In genomic region chr2:42974697-42975357, GRCh38 we compare ENCODE assay signal across 9 cellular contexts.
DNase-seq lines count a peak whose midpoint lies in the region; ATAC-seq, FAIRE-seq and TF ChIP-seq lines count a peak whose summit lies in the region.
"Had no signal": no experiment of that assay in that cellular context is flagged by ENCODE, and none has a peak within 500 bp of the region (broad histone marks: within the 10 kb centered on the region; RNA-seq: fewer than 3 reads in every experiment).

No MANE protein-coding gene starts in this region.

- H3K27ac Mint-ChIP-seq in HFFc6 (peak overlapping the region; percentile 84), astrocyte (ENCODE audit: unreplicated experiment) (no peak overlapping the region)
- H3K27ac Mint-ChIP-seq: IgD-negative memory B cell had no signal

- no peaks in the 10 kb centered on the region for H3K36me3 Mint-ChIP-seq in HFFc6 (ENCODE audit: low read depth)
- no peaks in the 10 kb centered on the region for H3K36me3 Mint-ChIP-seq in astrocyte (ENCODE audit: low read depth, unreplicated experiment)

- H3K4me3 Mint-ChIP-seq in HFFc6: peak overlapping the region; percentile 75
- peak overlapping the region; percentile 4 for H3K4me3 Mint-ChIP-seq in astrocyte (ENCODE audit: unreplicated experiment)

- H3K27me3 Mint-ChIP-seq in HFFc6 (ENCODE audit: insufficient read depth) (peaks cover 3% of the 10 kb centered on the region), astrocyte (ENCODE audit: low read depth, unreplicated experiment) (peaks cover 12% of the 10 kb centered on the region)

- no peaks in the 10 kb centered on the region for H3K9me3 Mint-ChIP-seq in HFFc6
- H3K9me3 Mint-ChIP-seq in astrocyte (ENCODE audit: unreplicated experiment): peaks cover 2% of the 10 kb centered on the region
- H3K9me3 Mint-ChIP-seq: IgD-negative memory B cell had no signal

- H2AFZ ChIP-seq in SU-DHL-6 (ENCODE audit: low read depth, low read length, severe bottlenecking) (no peak overlapping the region), astrocyte (ENCODE audit: low read depth, low read length) (peak overlapping the region; percentile 87)

- FAIRE-seq in astrocyte (lab: Jason Lieb, UNC): no peak

- H3K27me3 ChIP-seq in BE2C (no peaks in the 10 kb centered on the region), SU-DHL-6 (ENCODE audit: low read length) (no peaks in the 10 kb centered on the region), astrocyte (ENCODE audit: insufficient read depth, low read length) (no peaks in the 10 kb centered on the region)

- H3F3A ChIP-seq in SU-DHL-6 (ENCODE audit: insufficient read depth): no peaks in the 10 kb centered on the region

- H3K79me2 ChIP-seq in SU-DHL-6 (ENCODE audit: insufficient read depth, low read length): no peaks in the 10 kb centered on the region
- H3K79me2 ChIP-seq in astrocyte (ENCODE audit: insufficient read depth, low read length): no peaks in the 10 kb centered on the region

- H4K20me1 ChIP-seq in SU-DHL-6 (ENCODE audit: low read depth, low read length): no peaks in the 10 kb centered on the region
- H4K20me1 ChIP-seq in astrocyte (ENCODE audit: insufficient read depth, low read length): no peaks in the 10 kb centered on the region

- H3K4me2 ChIP-seq in SU-DHL-6 (ENCODE audit: low read depth, low read length, poor library complexity, severe bottlenecking) (no peak overlapping the region), astrocyte (ENCODE audit: low read length) (peak overlapping the region; percentile 92)

- H3K9ac ChIP-seq in SU-DHL-6 (ENCODE audit: low read length) (no peak overlapping the region), astrocyte (ENCODE audit: low read length) (peak overlapping the region; percentile 78)

- H3K27ac ChIP-seq in SU-DHL-6 (ENCODE audit: low read depth, low read length): no peak overlapping the region
- peak overlapping the region; percentile 64 for H3K27ac ChIP-seq in astrocyte (ENCODE audit: low read depth, low read length)

- H3K4me3 ChIP-seq in BE2C (ENCODE audit: low read depth, low read length) (peak overlapping the region; percentile 58), SU-DHL-6 (ENCODE audit: insufficient read depth, low read length, poor library complexity, severe bottlenecking) (no peak overlapping the region), astrocyte (ENCODE audit: insufficient read depth, low read depth, low read length) (peak overlapping the region; percentile 47)

- DNase-seq in BE2C (peak; percentile 87), HFFc6 (peak; percentile 87), astrocyte (ENCODE audit: low read depth) (peak; percentile 56), hepatic stellate cell (ENCODE audit: low spot score) (peak; percentile 79), retina (peak; percentile 94)

- H3K36me3 ChIP-seq in BE2C (no peaks in the 10 kb centered on the region), SU-DHL-6 (ENCODE audit: low read length) (no peaks in the 10 kb centered on the region), astrocyte (ENCODE audit: insufficient read depth, low read length) (no peaks in the 10 kb centered on the region)

- H3K4me1 Mint-ChIP-seq in HFFc6 (ENCODE audit: low read depth) (peaks cover 81% of the 10 kb centered on the region), astrocyte (ENCODE audit: low read depth, unreplicated experiment) (peaks cover 25% of the 10 kb centered on the region)

- H3K9me2 ChIP-seq in SU-DHL-6 (replicated peaks; ENCODE audit: insufficient read depth, low read length): no peaks in the 10 kb centered on the region

- peaks cover 5% of the 10 kb centered on the region for H3K4me1 ChIP-seq in BE2C
- peaks cover 26% of the 10 kb centered on the region for H3K4me1 ChIP-seq in astrocyte (ENCODE audit: insufficient read depth, low read length)

- ATAC-seq in GM18511 (IDR thresholded peaks at IDR 0.05; ENCODE audit: unreplicated experiment): no peak
- ATAC-seq in HG02840 (IDR thresholded peaks at IDR 0.05; ENCODE audit: low FRiP score, unreplicated experiment): no peak

- H3K9me3 ChIP-seq in BE2C (no peaks in the 10 kb centered on the region), SU-DHL-6 (ENCODE audit: insufficient read depth, low read length) (no peaks in the 10 kb centered on the region), astrocyte (ENCODE audit: insufficient read depth, low read depth, low read length) (no peaks in the 10 kb centered on the region)

- TF ChIP-seq CTCF in BE2C (IDR thresholded peaks at IDR 0.05; ENCODE audit: low read depth, low read length): peak; percentile 79
- peak; percentile 95 for TF ChIP-seq CTCF in HFFc6 (IDR thresholded peaks at IDR 0.05)
- TF ChIP-seq CTCF in SU-DHL-6 (IDR thresholded peaks at IDR 0.05; ENCODE audit: insufficient read depth, low read length, poor library complexity, severe bottlenecking): peak; percentile 73
- peak; percentile 64 for TF ChIP-seq CTCF in astrocyte (IDR thresholded peaks at IDR 0.05; ENCODE audit: insufficient read depth, low read depth, low read length)
